ENCODE assay signal across 11 cellular contexts in genomic region chr7:50591480-50592438, GRCh38. TPM values are rescaled to one million over a fixed set of nuclear protein-coding genes. Genes with fewer than 3 reads are reported as not detected.
DNase-seq lines count a peak whose midpoint lies in the region; ATAC-seq, FAIRE-seq and TF ChIP-seq lines count a peak whose summit lies in the region.
"Had no signal": no experiment of that assay in that cellular context is flagged by ENCODE, and none has a peak within 500 bp of the region (broad histone marks: within the 10 kb centered on the region; RNA-seq: fewer than 3 reads in every experiment).

No MANE protein-coding gene starts in this region.

- no peak overlapping the region for H3K4me3 ChIP-seq in H1 (ENCODE audit: extremely low read depth in 1 of 4, insufficient read depth in 2 of 4, low read depth in 3 of 4, low read length in 4 of 4)
- H3K4me3 ChIP-seq in uterus: no peak overlapping the region
- H3K4me3 ChIP-seq in osteoblast (ENCODE audit: insufficient read depth, low read length): no peak overlapping the region

- H4K5ac ChIP-seq in H1 (ENCODE audit: insufficient read length, low read depth, low read length): no peak overlapping the region

- no peak overlapping the region for H3K4me2 ChIP-seq in H1 (ENCODE audit: insufficient read depth in 1 of 2, low read depth in 2 of 2, low read length in 2 of 2)
- no peak overlapping the region for H3K4me2 ChIP-seq in osteoblast (ENCODE audit: insufficient read depth, low read length)

- H3K9me3 Mint-ChIP-seq in activated T-cell treated with anti-CD3 and anti-CD28 coated beads, Interleukin-2, amount 50 U/mL, for 72 hours: no peaks in the 10 kb centered on the region
- H3K9me3 Mint-ChIP-seq: activated naive CD8-positive, alpha-beta T cell treated with anti-CD3 and anti-CD28 coated beads for 36 hours; CD8-positive, alpha-beta memory T cell had no signal

- no peaks in the 10 kb centered on the region; a peak in 1 of 7 replicates for H3K4me1 ChIP-seq in H1 (replicated peaks in 1 of 4; ENCODE audit: control insufficient read depth in 3 of 4, insufficient read depth in 4 of 4, low read length in 3 of 4)
- H3K4me1 ChIP-seq in uterus: no peaks in the 10 kb centered on the region
- no peaks in the 10 kb centered on the region for H3K4me1 ChIP-seq in osteoblast (ENCODE audit: insufficient read depth, low read length)

- H3K4ac ChIP-seq in H1 (replicated peaks; ENCODE audit: insufficient read length, low read depth, low read length): no peak overlapping the region

- no peaks in the 10 kb centered on the region for H3K79me1 ChIP-seq in H1 (ENCODE audit: low read depth, low read length)

- no peak overlapping the region for H2BK20ac ChIP-seq in H1 (ENCODE audit: low read length)

- ATAC-seq in GM21737 (IDR thresholded peaks at IDR 0.05; ENCODE audit: unreplicated experiment): peak; percentile 68
- ATAC-seq in activated T-cell treated with anti-CD3 and anti-CD28 coated beads, Interleukin-2, amount 50 U/mL, for 72 hours (replicated peaks in 1 of 2): no peak

- FAIRE-seq in GM18507 (lab: Jason Lieb, UNC): peak; percentile 92
- FAIRE-seq in H1 (lab: Jason Lieb, UNC): no peak

- no peak overlapping the region for H4K91ac ChIP-seq in H1 (replicated peaks; ENCODE audit: insufficient read length, low read length)

- TF ChIP-seq POLR2A in H1 (IDR thresholded peaks at IDR 0.05; ENCODE audit: control extremely low read depth in 1 of 2, low read depth in 2 of 2, low read length in 2 of 2) (no peak), uterus (IDR thresholded peaks at IDR 0.05) (no peak)

- peaks cover 28% of the 10 kb centered on the region for H3K4me1 Mint-ChIP-seq in activated T-cell treated with anti-CD3 and anti-CD28 coated beads, Interleukin-2, amount 50 U/mL, for 72 hours (ENCODE audit: low read depth)

- no peak overlapping the region for H3K56ac ChIP-seq in H1 (replicated peaks; ENCODE audit: insufficient read length, low read depth, low read length)

- H2AFZ ChIP-seq in H1 (ENCODE audit: low read length): no peak overlapping the region
- H2AFZ ChIP-seq in osteoblast (ENCODE audit: low read length): no peak overlapping the region

- no peak for TF ChIP-seq RAD21 in H1 (IDR thresholded peaks at IDR 0.05 in 1 of 2, conservative IDR thresholded peaks at IDR 0.05 in 1 of 2; ENCODE audit: low read depth in 2 of 2, low read length in 2 of 2)

- peaks cover 3 to 17% (median 10%) of the 10 kb centered on the region in 4 experiments; a peak in 7 of 8 replicates for H3K36me3 ChIP-seq in H1 (ENCODE audit: control insufficient read depth in 2 of 4, insufficient read depth in 4 of 4, low read length in 3 of 4)
- no peaks in the 10 kb centered on the region for H3K36me3 ChIP-seq in uterus
- peaks cover 23% of the 10 kb centered on the region for H3K36me3 ChIP-seq in osteoblast (ENCODE audit: insufficient read depth, low read length)

- H3K23ac ChIP-seq in H1 (ENCODE audit: insufficient read length): no peak overlapping the region

- no peak overlapping the region for H4K8ac ChIP-seq in H1 (ENCODE audit: extremely low read depth, insufficient read depth, low read length)

- H3K27me3 ChIP-seq in H1 (replicated peaks in 1 of 4; ENCODE audit: control insufficient read depth in 3 of 4, extremely low read depth in 1 of 4, insufficient read depth in 3 of 4, low read length in 3 of 4) (no peaks in the 10 kb centered on the region), uterus (no peaks in the 10 kb centered on the region), osteoblast (ENCODE audit: insufficient read depth, low read length) (no peaks in the 10 kb centered on the region)

- H3K9ac ChIP-seq in H1 (replicated peaks in 1 of 4; ENCODE audit: extremely low read depth in 1 of 4, low read depth in 3 of 4, low read length in 3 of 4): no peak overlapping the region

- WGBS in H1 (ENCODE audit: extremely low coverage in 1 of 2, insufficient coverage in 1 of 2, insufficient read length in 1 of 2, insufficient replicate concordance in 2 of 2, low coverage in 1 of 2, low lambda C conversion rate in 2 of 2, missing lambda C conversion rate in 1 of 2), 2 experiments: 88% methylated on average over 21 of the region's 21 CpGs; no CpG with 5 or more reads in 1 of the 2 experiments

- H3K27me3 Mint-ChIP-seq in activated T-cell treated with anti-CD3 and anti-CD28 coated beads, Interleukin-2, amount 50 U/mL, for 72 hours (ENCODE audit: low read depth): peaks cover 36% of the 10 kb centered on the region

- intact Hi-C loops in uterus (cut with DNase I; ENCODE audit: low total_unique reads): no loop called here

- H4K20me1 ChIP-seq in H1 (replicated peaks in 1 of 2; ENCODE audit: control insufficient read depth in 1 of 2, insufficient read depth in 2 of 2, low read length in 2 of 2) (peaks cover 0 to 2% of the 10 kb centered on the region in 2 experiments), osteoblast (ENCODE audit: insufficient read depth, low read length) (no peaks in the 10 kb centered on the region)

- TF ChIP-seq CTCF in H1 (IDR thresholded peaks at IDR 0.05; ENCODE audit: control extremely low read depth in 1 of 3, insufficient read depth in 1 of 3, low read depth in 1 of 3, low read length in 3 of 3) (no peak), uterus (IDR thresholded peaks at IDR 0.05) (no peak), osteoblast (IDR thresholded peaks at IDR 0.05; ENCODE audit: extremely low read depth, low read depth, low read length) (no peak)

- POLR2A ChIA-PET in H1 (lab: Charles Lee; ENCODE audit: partially characterized antibody): no interaction called here

- H3K4me3 Mint-ChIP-seq in activated T-cell treated with anti-CD3 and anti-CD28 coated beads, Interleukin-2, amount 50 U/mL, for 72 hours: no peak overlapping the region
- H3K4me3 Mint-ChIP-seq: activated naive CD8-positive, alpha-beta T cell treated with anti-CD3 and anti-CD28 coated beads for 36 hours; CD8-positive, alpha-beta memory T cell had no signal

- no peak for TF ChIP-seq EP300 in H1 (IDR thresholded peaks at IDR 0.05; ENCODE audit: borderline replicate concordance in 1 of 2, low read depth in 2 of 2, low read length in 2 of 2)

- H3K23me2 ChIP-seq in H1 (ENCODE audit: low read depth, low read length): no peaks in the 10 kb centered on the region

- H2BK120ac ChIP-seq in H1 (replicated peaks; ENCODE audit: low read depth, low read length): no peak overlapping the region

- H3K27ac Mint-ChIP-seq in activated T-cell treated with anti-CD3 and anti-CD28 coated beads, Interleukin-2, amount 50 U/mL, for 72 hours: no peak overlapping the region
- H3K27ac Mint-ChIP-seq: activated naive CD8-positive, alpha-beta T cell treated with anti-CD3 and anti-CD28 coated beads for 36 hours had no signal

- H3K18ac ChIP-seq in H1 (ENCODE audit: extremely low read depth, low read length): no peak overlapping the region

- no peak overlapping the region for H3K14ac ChIP-seq in H1 (ENCODE audit: insufficient read length)

- no peak overlapping the region for H2BK12ac ChIP-seq in H1 (ENCODE audit: low read depth, low read length)

- H3K27ac ChIP-seq in H1 (ENCODE audit: low read depth, low read length) (no peak overlapping the region), uterus (no peak overlapping the region), osteoblast (ENCODE audit: low read depth, low read length) (no peak overlapping the region)

- H3K9me3 ChIP-seq in H1 (ENCODE audit: insufficient read depth in 2 of 2, low read depth in 1 of 2, low read length in 1 of 2): no peaks in the 10 kb centered on the region; a peak in 1 of 4 replicates
- H3K9me3 ChIP-seq in uterus: no peaks in the 10 kb centered on the region
- H3K9me3 ChIP-seq in osteoblast (ENCODE audit: low read depth, low read length): no peaks in the 10 kb centered on the region

- CTCF ChIA-PET in H1 (lab: Charles Lee; ENCODE audit: partially characterized antibody): interaction anchor here (0.8 kb wide), 1 partner anchor 123 kb away, joined by 3 read pairs; no protein-coding TSS in a partner anchor

- H2BK5ac ChIP-seq in H1 (ENCODE audit: low read depth, low read length): no peak overlapping the region

- H2AK5ac ChIP-seq in H1 (ENCODE audit: low read depth, low read length): no peak overlapping the region

- DNase-seq in GM18507 (ENCODE audit: extremely low spot score, insufficient read length, low read depth) (no peak), HK-2 (ENCODE audit: unreplicated experiment) (peak; percentile 25), H1 (ENCODE audit: low read depth in 1 of 2, low spot score in 2 of 2) (no peak), uterus (no peak), osteoblast (ENCODE audit: insufficient read length, low spot score, missing footprints) (no peak), GM19240 (ENCODE audit: insufficient read length, low spot score) (no peak)
- no peak for DNase-seq in activated T-cell treated with anti-CD3 and anti-CD28 coated beads, Interleukin-2, amount 50 U/mL, for 72 hours
- DNase-seq: activated naive CD8-positive, alpha-beta T cell treated with anti-CD3 and anti-CD28 coated beads for 36 hours; CD8-positive, alpha-beta memory T cell; NCI-H1694 treated with DMSO at 0.1 percent for 48 hours had no signal

- H3K79me2 ChIP-seq in H1 (ENCODE audit: control insufficient read depth in 1 of 2, insufficient read depth in 2 of 2, low read length in 2 of 2) (no peaks in the 10 kb centered on the region), osteoblast (ENCODE audit: insufficient read depth, low read length) (no peaks in the 10 kb centered on the region)

- no peaks in the 10 kb centered on the region for H3K36me3 Mint-ChIP-seq in activated T-cell treated with anti-CD3 and anti-CD28 coated beads, Interleukin-2, amount 50 U/mL, for 72 hours (ENCODE audit: insufficient read depth in 2 of 2)
- H3K36me3 Mint-ChIP-seq: activated naive CD8-positive, alpha-beta T cell treated with anti-CD3 and anti-CD28 coated beads for 36 hours had no signal

- no peak overlapping the region for H2BK15ac ChIP-seq in H1 (ENCODE audit: low read length)

TF ChIP-seq in H1, 55 proteins besides CTCF, POLR2A, EP300 and RAD21:
- TF ChIP-seq RXRA (IDR thresholded peaks at IDR 0.05; ENCODE audit: insufficient read depth, low read depth, low read length): no peak
- TF ChIP-seq POLR2AphosphoS5 (IDR thresholded peaks at IDR 0.05; ENCODE audit: low read depth, low read length): peak; percentile 42; the same call in 1 of the 2 replicates

RNA-seq across cellular contexts. Expression of gene DDC, which starts 26.6 kb away (rescaled TPM):
- not detected in 2 replicates for total RNA-seq in H1 (2021; fragmentation: NEBNext Ultra II Directional; extraction: Animal tissue kit (Norgen Biotek cat#: 25700))
- polyA plus RNA-seq in H1 (2011; rRNA removed): 0.05 TPM in 1 of 2 replicates, not detected in the other
- not detected for polyA plus RNA-seq in H1 (2011; cell fraction: cytosol; rRNA removed)
- 0.13 TPM for polyA plus RNA-seq in H1 (2011; cell fraction: nucleus; rRNA removed)
- not detected in 4 replicates for polyA plus RNA-seq in H1 (2012, experiment 1 of 2)
- polyA plus RNA-seq in H1 (2012, experiment 2 of 2): not detected
- polyA plus RNA-seq in H1 (2013, experiment 1 of 2): 0.10 TPM
- not detected for polyA plus RNA-seq in H1 (2013, experiment 2 of 2)
- polyA minus RNA-seq in H1 (2011; rRNA and poly(A)+ RNA removed): not detected in 2 replicates
- polyA minus RNA-seq in H1 (2011; cell fraction: cytosol; rRNA and poly(A)+ RNA removed): not detected
- polyA minus RNA-seq in H1 (2011; cell fraction: nucleus; rRNA and poly(A)+ RNA removed): not detected
- total RNA-seq in activated T-cell treated with anti-CD3 and anti-CD28 coated beads, Interleukin-2, amount 50 U/mL, for 72 hours: not detected
- total RNA-seq in uterus: not detected
- total RNA-seq in osteoblast: not detected in 2 replicates
- total RNA-seq: CD8-positive, alpha-beta memory T cell had no signal
- polyA plus RNA-seq: CD8-positive, alpha-beta memory T cell had no signal
